8 cellular contexts compared by ENCODE assay signal in genomic region chr9:93059097-93059959, GRCh38. TPM values are rescaled to one million over a fixed set of nuclear protein-coding genes. Genes with fewer than 3 reads are reported as not detected.
DNase-seq lines count a peak whose midpoint lies in the region; ATAC-seq and TF ChIP-seq lines count a peak whose summit lies in the region.

No MANE protein-coding gene starts in this region.

- H2AFZ ChIP-seq in osteoblast (ENCODE audit: low read length): no peak overlapping the region

- H4K20me1 ChIP-seq in osteoblast (ENCODE audit: insufficient read depth, low read length): no peaks in the 10 kb centered on the region

- TF ChIP-seq CTCF in AG10803 (conservative IDR thresholded peaks at IDR 0.05; ENCODE audit: low read length) (no peak), osteoblast (IDR thresholded peaks at IDR 0.05; ENCODE audit: extremely low read depth, low read depth, low read length) (no peak)

- TF ChIP-seq POLR2A in Raji (IDR thresholded peaks at IDR 0.05; ENCODE audit: insufficient read depth, low read depth, low read length): peak; percentile 40; the same call in 1 of the 2 replicates

- H3K4me3 ChIP-seq in AG10803 (ENCODE audit: low read length) (peak overlapping the region; percentile 38; the same call in 1 of the 2 replicates), osteoblast (ENCODE audit: insufficient read depth, low read length) (peak overlapping the region; percentile 64)

- no peak overlapping the region for H3K27ac ChIP-seq in osteoblast (ENCODE audit: low read depth, low read length)

- DNase-seq in AG10803 (ENCODE audit: low read depth): no peak
- DNase-seq in effector CD8-positive, alpha-beta T cell (lab: John Stamatoyannopoulos, UW): peak; percentile 17
- DNase-seq in osteoblast (ENCODE audit: insufficient read length, low spot score, missing footprints): peak; percentile 68
- no peak for DNase-seq in GM19238 (ENCODE audit: insufficient read length, low spot score)

- H3K27me3 ChIP-seq in osteoblast (ENCODE audit: insufficient read depth, low read length): no peaks in the 10 kb centered on the region

- H3K4me1 ChIP-seq in osteoblast (ENCODE audit: insufficient read depth, low read length): peaks cover 12% of the 10 kb centered on the region

- H3K4me2 ChIP-seq in osteoblast (ENCODE audit: insufficient read depth, low read length): peak overlapping the region; percentile 55

- ATAC-seq in GM21529 (IDR thresholded peaks at IDR 0.05; ENCODE audit: unreplicated experiment): peak; percentile 25
- no peak for ATAC-seq in HG02884 (IDR thresholded peaks at IDR 0.05; ENCODE audit: unreplicated experiment)
- ATAC-seq in GM21360 (IDR thresholded peaks at IDR 0.05; ENCODE audit: unreplicated experiment): no peak

- no peaks in the 10 kb centered on the region for H3K36me3 ChIP-seq in osteoblast (ENCODE audit: insufficient read depth, low read length)

- no peaks in the 10 kb centered on the region for H3K79me2 ChIP-seq in osteoblast (ENCODE audit: insufficient read depth, low read length)

- no peaks in the 10 kb centered on the region for H3K9me3 ChIP-seq in osteoblast (ENCODE audit: low read depth, low read length)

RNA-seq across cellular contexts. Expression of gene SUSD3, which starts 0.8 kb away (rescaled TPM):
- total RNA-seq in osteoblast: 0.36 and 0.88 TPM in 2 replicates

RNA-seq across cellular contexts. Expression of gene CARD19, which starts 36.7 kb away (rescaled TPM):
- total RNA-seq in osteoblast: 38.4 and 38.6 TPM in 2 replicates

Comparison
In these comparisons a context has a peak if more than half of its experiments do, and no peak if none do; other contexts are left out.
1. DNase-seq: peak in effector CD8-positive, alpha-beta T cell (single experiment) and osteoblast (single experiment); none in AG10803 (single experiment) and GM19238 (single experiment).